11 cellular contexts compared by ENCODE assay signal in the genomic region with DNA sequence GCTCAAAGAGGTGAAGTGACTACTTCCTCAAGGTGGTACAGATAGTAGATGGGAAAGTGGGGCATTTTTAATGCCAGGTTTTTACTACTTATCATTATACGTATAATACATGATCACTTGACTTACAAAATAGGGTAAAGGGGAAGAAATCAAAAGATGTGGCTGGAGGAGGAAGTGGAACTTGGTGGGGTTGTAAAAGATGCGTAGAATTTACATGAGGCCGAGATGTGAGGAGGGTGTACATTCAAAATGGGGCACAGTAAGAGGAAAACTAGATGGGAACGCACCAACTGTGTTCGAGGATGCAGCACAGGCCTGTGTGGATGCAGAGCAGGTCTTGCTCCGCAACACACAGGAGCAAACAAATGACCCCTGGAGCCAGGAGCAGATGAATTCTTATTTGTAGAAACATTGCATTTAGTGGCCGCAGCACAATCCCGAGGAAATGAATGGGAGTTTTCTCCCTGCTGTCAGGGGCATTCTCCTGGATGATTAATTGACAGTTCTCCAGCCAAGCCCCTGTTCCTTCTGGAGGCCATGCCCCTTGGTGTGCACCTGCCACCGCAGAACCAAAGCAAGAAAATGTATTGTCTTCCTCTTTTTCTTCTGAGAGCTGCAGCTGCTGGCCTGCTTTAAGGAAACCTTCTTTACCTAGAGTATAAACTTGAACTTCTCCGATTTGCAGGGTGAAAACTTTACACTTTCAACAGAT.
A peak's percentile ranks its signal among the peaks of the same experiment; 100 is the strongest.
DNase-seq lines count a peak whose midpoint lies in the region; ATAC-seq and TF ChIP-seq lines count a peak whose summit lies in the region.
"Had no signal": no experiment of that assay in that cellular context is flagged by ENCODE, and none has a peak within 500 bp of the region (broad histone marks: within the 10 kb centered on the region; RNA-seq: fewer than 3 reads in every experiment).

No MANE protein-coding gene starts in this region.

- no peak for TF ChIP-seq CTCF in natural killer cell (IDR thresholded peaks at IDR 0.05)

- intact Hi-C loops in natural killer cell (cut with micrococcal nuclease), result no loop called here

- H3K36me3 ChIP-seq in SJCRH30, result no peaks in the 10 kb centered on the region

- DNase-seq in SIG-M5 treated with dmso at 0.1 percent for 504 hours (lab: John Stamatoyannopoulos, UW; ENCODE audit: unreplicated experiment) (peak; percentile 6), SIG-M5 (lab: John Stamatoyannopoulos, UW) (no peak), SJCRH30 (peak in 1 of 2 experiments; percentile 13), HK-2 (ENCODE audit: unreplicated experiment) (no peak), DMS 273 treated with DMSO at 0.1 percent for 48 hours (lab: John Stamatoyannopoulos, UW) (no peak), natural killer cell (no peak)
- DNase-seq in effector CD8-positive, alpha-beta T cell (lab: John Stamatoyannopoulos, UW), result no peak
- DNase-seq: ACHN; activated naive CD4-positive, alpha-beta T cell treated with Interleukin-2 at 50 U/mL for 16 hours had no signal

- no peak overlapping the region for H3K27ac Mint-ChIP-seq in natural killer cell
- H3K27ac Mint-ChIP-seq: T-cell had no signal

- H3K27ac ChIP-seq in SJCRH30, result peak overlapping the region; percentile 48

- no peaks in the 10 kb centered on the region for H3K27me3 ChIP-seq in SJCRH30

- H3K36me3 Mint-ChIP-seq in natural killer cell, result no peaks in the 10 kb centered on the region
- H3K36me3 Mint-ChIP-seq: T-cell had no signal

- H3K4me3 ChIP-seq in SJCRH30, result peak overlapping the region; percentile 17

- peaks cover 0 to 3% of the 10 kb centered on the region in 2 donors for H3K27me3 Mint-ChIP-seq in natural killer cell (ENCODE audit: low read depth in 2 of 2)

- H3K9me3 ChIP-seq in SJCRH30 (replicated peaks), result no peaks in the 10 kb centered on the region

- peak; percentile 85 for ATAC-seq in HG03064 (IDR thresholded peaks at IDR 0.05; ENCODE audit: low read depth, unreplicated experiment)
- no peak for ATAC-seq in natural killer cell
- ATAC-seq: T-cell had no signal

- no peak overlapping the region for H3K4me3 Mint-ChIP-seq in natural killer cell
- H3K4me3 Mint-ChIP-seq: T-cell had no signal

- H3K9me3 Mint-ChIP-seq in natural killer cell, result peaks cover 11 to 14% of the 10 kb centered on the region in 2 donors

- no peaks in the 10 kb centered on the region for H3K4me1 Mint-ChIP-seq in natural killer cell

- H3K4me1 ChIP-seq in SJCRH30, result peaks cover 13% of the 10 kb centered on the region; the same call in 1 of the 2 replicates
